In the genomic region with DNA sequence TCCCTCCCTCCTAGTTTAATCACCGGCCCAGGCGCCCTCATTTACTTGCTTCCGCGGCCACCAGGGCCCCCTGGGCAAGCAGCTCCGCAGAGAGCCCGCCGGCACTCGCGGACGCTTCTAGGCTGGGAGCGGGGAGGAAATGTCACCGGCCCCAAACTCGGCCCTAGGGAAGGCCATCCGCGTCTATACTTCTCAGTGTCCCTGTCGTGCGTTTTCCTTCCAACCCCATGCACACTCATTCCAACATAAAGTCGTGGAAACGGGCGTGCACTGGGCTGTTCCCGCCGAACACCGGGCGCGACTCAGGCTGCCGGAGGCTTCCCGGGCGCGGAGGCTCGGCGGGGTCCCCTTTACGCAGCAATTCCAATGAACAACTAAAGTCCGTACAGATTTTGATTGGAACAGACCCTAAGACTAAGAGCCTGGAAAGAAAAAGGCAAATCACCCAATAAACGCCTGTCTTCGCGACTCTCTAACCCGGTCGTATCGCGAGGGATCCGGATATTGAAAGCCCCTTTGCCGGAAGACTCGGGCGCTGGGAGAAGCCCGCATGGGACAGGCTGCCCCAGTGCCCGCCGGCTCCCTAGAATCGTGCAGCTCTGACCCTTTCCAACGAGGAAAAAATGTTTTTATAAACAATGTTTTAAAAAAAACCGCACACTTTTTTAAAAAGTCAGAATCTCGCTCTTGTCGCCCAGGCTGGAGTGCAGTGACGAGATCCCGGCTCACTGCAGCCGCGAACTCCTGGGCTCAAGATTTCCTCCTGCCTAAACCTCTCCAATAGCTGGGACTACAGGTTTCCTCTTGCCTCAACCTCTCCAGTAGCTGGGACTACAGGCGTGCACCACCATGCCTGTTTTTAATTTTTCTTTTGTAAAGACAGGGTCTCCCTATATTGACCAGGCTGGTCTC, we compare ENCODE assay signal across 8 cellular contexts. TPM values are rescaled to one million over a fixed set of nuclear protein-coding genes. Genes with fewer than 3 reads are reported as not detected.
DNase-seq lines count a peak whose midpoint lies in the region; TF ChIP-seq lines count a peak whose summit lies in the region.
"Had no signal": no experiment of that assay in that cellular context is flagged by ENCODE, and none has a peak within 500 bp of the region (broad histone marks: within the 10 kb centered on the region; RNA-seq: fewer than 3 reads in every experiment).

No MANE protein-coding gene starts in this region.

- H3K4me3 ChIP-seq in Peyer's patch (peak overlapping the region in 3 of 4 donors; percentile 34 to 65 (median 63)), fibroblast of pulmonary artery (replicated peaks; ENCODE audit: low read depth, low read length) (peak overlapping the region; percentile 3), skeletal muscle cell (ENCODE audit: low read depth, low read length) (peak overlapping the region; percentile 30)

- peaks cover 0 to 11% of the 10 kb centered on the region in 2 donors for H3K27me3 ChIP-seq in Peyer's patch

- H3K4me1 ChIP-seq in Peyer's patch, result peaks cover 0 to 30% (median 2%) of the 10 kb centered on the region in 4 donors

- DNase-seq in GM13976 (ENCODE audit: low spot score), result peak; percentile 32
- peak in 1 of 3 donors; percentile 66 for DNase-seq in Peyer's patch
- DNase-seq in fibroblast of pulmonary artery (ENCODE audit: low read depth), result no peak
- no peak for DNase-seq in skeletal muscle cell (ENCODE audit: low read depth)
- no peak for DNase-seq in NCI-H774 (lab: John Stamatoyannopoulos, UW)
- DNase-seq in NK-92 treated with Interleukin-12 subunit alpha and Interleukin-12 subunit beta, amount 100 ng/mL, for 24 hours (lab: John Stamatoyannopoulos, UW), result no peak
- DNase-seq in HK-2 (ENCODE audit: unreplicated experiment), result no peak
- DNase-seq: T-helper 9 cell had no signal

- peak in 1 of 2 donors; percentile 24 for TF ChIP-seq POLR2A in Peyer's patch (IDR thresholded peaks at IDR 0.05)

- H3K9me3 ChIP-seq in Peyer's patch, result no peaks in the 10 kb centered on the region

- no peaks in the 10 kb centered on the region for H3K36me3 ChIP-seq in Peyer's patch

- no peak for TF ChIP-seq CTCF in GM13976 (IDR thresholded peaks at IDR 0.05; ENCODE audit: borderline replicate concordance, control extremely low read depth, extremely low read depth, insufficient read depth, missing control alignments)
- peak in 1 of 6 experiments; percentile 24 for TF ChIP-seq CTCF in Peyer's patch (IDR thresholded peaks at IDR 0.05)
- no peak for TF ChIP-seq CTCF in fibroblast of pulmonary artery (IDR thresholded peaks at IDR 0.05; ENCODE audit: low read length, missing control alignments)

- H3K27ac ChIP-seq in Peyer's patch, result peak overlapping the region in 3 of 4 donors; percentile 67 to 95 (median 89)

- in situ Hi-C loops in GM13976 (cut with MboI; ENCODE audit: low sequenced_read_pairs, unreplicated experiment), result loop anchor here (25.0 kb wide), 1 partner anchor 363 kb away; no protein-coding TSS in a partner anchor

RNA-seq across cellular contexts. Expression of a gene that starts 1.3 kb away (rescaled TPM):
- 10 to 100 TPM in 3 of 4 donors, 1 to 10 TPM in 1; 1.7 to 19.8 (median 15.7) TPM for total RNA-seq in Peyer's patch

Comparison
In these comparisons a context has a peak if more than half of its experiments do, and no peak if none do; other contexts are left out.
1. H3K4me3 ChIP-seq: peak in every context shown above with its lines; median percentile 63 in Peyer's patch; 30 in skeletal muscle cell; 3 in fibroblast of pulmonary artery.